ENCODE assay signal across 8 cellular contexts in the genomic region with DNA sequence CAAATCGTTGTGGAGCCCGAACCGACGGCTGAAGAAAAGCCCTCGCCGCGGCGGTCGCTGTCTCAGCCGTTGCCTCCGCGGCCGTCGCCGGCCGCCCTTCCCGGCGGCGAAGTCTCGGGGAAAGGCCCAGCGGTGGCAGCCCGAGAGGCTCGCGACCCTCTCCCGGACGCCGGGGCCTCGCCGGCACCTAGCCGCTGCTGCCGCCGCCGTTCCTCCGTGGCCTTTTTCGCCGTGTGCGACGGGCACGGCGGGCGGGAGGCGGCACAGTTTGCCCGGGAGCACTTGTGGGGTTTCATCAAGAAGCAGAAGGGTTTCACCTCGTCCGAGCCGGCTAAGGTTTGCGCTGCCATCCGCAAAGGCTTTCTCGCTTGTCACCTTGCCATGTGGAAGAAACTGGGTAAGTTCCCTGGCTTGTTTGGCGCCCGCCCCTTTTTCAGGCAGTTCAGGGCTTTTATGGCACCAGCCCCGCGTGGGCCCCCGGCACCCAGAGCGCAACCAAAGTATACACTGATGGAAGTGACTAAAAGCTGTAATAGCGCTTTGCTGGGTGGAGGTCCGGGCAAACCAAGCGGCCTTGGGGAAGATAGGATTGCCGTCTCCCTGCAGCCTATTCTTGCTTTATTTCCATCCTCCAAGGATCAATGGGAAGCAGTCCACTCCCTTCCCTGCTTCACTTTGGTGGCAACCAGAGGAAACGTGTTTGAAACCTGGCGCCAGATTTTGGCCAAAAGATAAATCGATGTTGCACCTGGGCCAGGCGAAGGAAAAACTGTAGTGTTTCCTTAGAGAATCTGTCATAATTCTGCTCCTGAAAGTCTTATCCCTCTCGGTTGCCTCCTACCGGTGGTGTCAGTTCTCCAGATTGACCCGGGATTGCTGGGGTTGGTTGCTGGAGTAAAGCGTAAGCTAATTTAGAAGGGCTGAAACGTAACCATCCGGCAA. TPM values are rescaled to one million over a fixed set of nuclear protein-coding genes. Genes with fewer than 3 reads are reported as not detected.
A peak's percentile ranks its signal among the peaks of the same experiment; 100 is the strongest.
DNase-seq lines count a peak whose midpoint lies in the region; FAIRE-seq and TF ChIP-seq lines count a peak whose summit lies in the region.

No MANE protein-coding gene starts in this region.

- H3K4me2 ChIP-seq in GM23248 (ENCODE audit: unreplicated experiment), result peak overlapping the region; percentile 88

- no peaks in the 10 kb centered on the region for H3K27me3 ChIP-seq in GM23248 (replicated peaks; ENCODE audit: insufficient read depth)
- no peaks in the 10 kb centered on the region for H3K27me3 ChIP-seq in neutrophil
- H3K27me3 ChIP-seq in suprapubic skin, result no peaks in the 10 kb centered on the region

- DNase-seq in DMS53 (lab: John Stamatoyannopoulos, UW) (peak; percentile 86), GM23248 (peak; percentile 94), SHP77 treated with DMSO at 0.1 percent for 48 hours (lab: John Stamatoyannopoulos, UW) (peak; percentile 32), frontal cortex (ENCODE audit: low spot score in 2 of 2) (peak; percentile 52 to 63), suprapubic skin (ENCODE audit: low spot score in 2 of 2) (peak; percentile 83 to 88)
- peak; percentile 26 to 34 (median 28) for DNase-seq in activated naive CD4-positive, alpha-beta T cell (lab: John Stamatoyannopoulos, UW)

- peak overlapping the region; percentile 81 for H2AFZ ChIP-seq in GM23248

- no peak for FAIRE-seq in frontal cortex (lab: Jason Lieb, UNC)

- H3K9ac ChIP-seq in GM23248, result peak overlapping the region; percentile 93

- in situ Hi-C loops in GM23248 (cut with MboI), result no loop called here

- H3K36me3 ChIP-seq in GM23248 (ENCODE audit: low read depth), result no peaks in the 10 kb centered on the region
- H3K36me3 ChIP-seq in neutrophil, result no peaks in the 10 kb centered on the region
- H3K36me3 ChIP-seq in suprapubic skin, result no peaks in the 10 kb centered on the region

- no peak for TF ChIP-seq EP300 in suprapubic skin (IDR thresholded peaks at IDR 0.05)

- H3K27ac ChIP-seq in GM23248, result peak overlapping the region; percentile 69
- peak overlapping the region; percentile 97 for H3K27ac ChIP-seq in neutrophil
- peak overlapping the region; percentile 93 for H3K27ac ChIP-seq in suprapubic skin

- H4K20me1 ChIP-seq in GM23248 (ENCODE audit: insufficient read depth), result peaks cover 9% of the 10 kb centered on the region; the same call in 1 of the 2 replicates

- peak overlapping the region; percentile 96 for H3K4me3 ChIP-seq in GM23248
- H3K4me3 ChIP-seq in neutrophil (ENCODE audit: low read depth in 1 of 2, low read length in 1 of 2), result peak overlapping the region; percentile 86 to 92
- H3K4me3 ChIP-seq in suprapubic skin, result peak overlapping the region; percentile 81

- H3K9me3 ChIP-seq in GM23248 (ENCODE audit: low read depth), result no peaks in the 10 kb centered on the region
- no peaks in the 10 kb centered on the region for H3K9me3 ChIP-seq in neutrophil
- no peaks in the 10 kb centered on the region for H3K9me3 ChIP-seq in suprapubic skin

- 0 to 1% methylated on average over 52 to 55 of the region's 69 CpGs for WGBS in GM23248 (ENCODE audit: low coverage in 1 of 2, low lambda C conversion rate in 2 of 2, missing lambda C conversion rate in 2 of 2), 2 experiments
- under 1% methylated on average over 24 of the region's 69 CpGs for WGBS in suprapubic skin

- no peak for TF ChIP-seq POLR2A in suprapubic skin (IDR thresholded peaks at IDR 0.05)

- no peaks in the 10 kb centered on the region for H3K9me2 ChIP-seq in GM23248 (ENCODE audit: insufficient read depth)

- TF ChIP-seq CTCF in LNCAP (IDR thresholded peaks at IDR 0.05) (peak; percentile 74), neutrophil (IDR thresholded peaks at IDR 0.05) (peak; percentile 69), suprapubic skin (IDR thresholded peaks at IDR 0.05) (peak; percentile 39 to 70)

- H3K79me2 ChIP-seq in GM23248 (ENCODE audit: insufficient read depth), result peaks cover 56% of the 10 kb centered on the region

- H3K4me1 ChIP-seq in GM23248 (ENCODE audit: insufficient read depth), result peaks cover 34% of the 10 kb centered on the region
- H3K4me1 ChIP-seq in neutrophil (ENCODE audit: control insufficient read depth in 1 of 2, insufficient read depth in 1 of 2, low read depth in 1 of 2, low read length in 1 of 2), result peaks cover 48 to 51% of the 10 kb centered on the region in 2 experiments
- peaks cover 35% of the 10 kb centered on the region for H3K4me1 ChIP-seq in suprapubic skin

- peaks cover 49% of the 10 kb centered on the region for H3F3A ChIP-seq in GM23248 (ENCODE audit: insufficient read depth)

RNA-seq across cellular contexts. Expression of gene PPM1D, which starts 0.8 kb away (rescaled TPM):
- total RNA-seq in GM23248 (2014; rRNA removed; shearing (Covaris generic)), result 7.8 and 7.9 TPM in 2 replicates
- polyA plus RNA-seq in GM23248 (2016; fragmentation: Nextera tagmentation; extraction: Ambion mirVana), result 7.9 and 8.1 TPM in 2 replicates
- total RNA-seq in frontal cortex (13.0 TPM), suprapubic skin (10 to 100 TPM in 3 of 4 donors, 1 to 10 TPM in 1; 7.0 to 13.0 (median 11.9) TPM)

Comparison
In these comparisons a context has a peak if more than half of its experiments do, and no peak if none do; other contexts are left out.
1. Peak in every context shown above with its lines: DNase-seq, H3K4me3 ChIP-seq and H3K27ac ChIP-seq.
2. DNase-seq: peak in every context shown above with its lines; median percentile 94 in GM23248; 86 in DMS53; 86 in suprapubic skin; 58 in frontal cortex; 32 in SHP77 treated with DMSO at 0.1 percent for 48 hours; 28 in activated naive CD4-positive, alpha-beta T cell.